In the genomic region with DNA sequence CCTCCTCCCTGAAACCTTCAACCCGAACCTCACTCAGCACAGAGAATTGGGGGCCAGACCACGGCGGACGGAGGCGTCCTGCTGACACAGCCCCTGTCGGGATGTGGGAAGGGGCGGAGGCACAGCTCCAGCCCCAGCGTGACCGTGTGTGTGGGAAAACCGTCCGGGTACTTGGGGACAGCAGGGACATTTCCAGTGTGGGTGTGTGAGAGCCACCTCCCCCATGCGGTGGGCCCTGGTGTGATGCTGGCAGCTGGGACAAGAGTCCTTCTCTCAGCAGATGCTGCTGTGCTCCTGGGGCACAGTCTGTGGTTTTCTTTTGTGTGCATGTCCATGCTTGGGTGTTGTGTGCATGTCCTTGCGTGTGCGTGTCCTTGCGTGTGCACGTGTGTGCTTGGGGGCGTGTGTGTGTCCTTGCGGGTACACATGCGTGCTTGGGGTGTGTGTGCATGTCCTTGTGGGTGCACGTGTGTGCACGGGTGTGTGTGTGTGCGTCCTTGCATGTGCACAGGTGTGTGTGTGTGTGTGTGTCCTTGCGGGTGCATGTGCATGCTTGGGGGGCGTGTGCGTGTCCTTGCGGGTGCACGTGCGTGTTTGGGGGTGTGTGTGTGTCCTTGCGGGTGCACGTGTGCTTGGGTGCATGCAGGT, we compare ENCODE assay signal across 1 cellular context.
TF ChIP-seq lines count a peak whose summit lies in the region.

No MANE protein-coding gene starts in this region.

TF ChIP-seq in HepG2, 621 proteins besides CTCF, POLR2A, EP300 and RAD21 (continued from another document and continues in another):
- TF ChIP-seq, protein P1, sequence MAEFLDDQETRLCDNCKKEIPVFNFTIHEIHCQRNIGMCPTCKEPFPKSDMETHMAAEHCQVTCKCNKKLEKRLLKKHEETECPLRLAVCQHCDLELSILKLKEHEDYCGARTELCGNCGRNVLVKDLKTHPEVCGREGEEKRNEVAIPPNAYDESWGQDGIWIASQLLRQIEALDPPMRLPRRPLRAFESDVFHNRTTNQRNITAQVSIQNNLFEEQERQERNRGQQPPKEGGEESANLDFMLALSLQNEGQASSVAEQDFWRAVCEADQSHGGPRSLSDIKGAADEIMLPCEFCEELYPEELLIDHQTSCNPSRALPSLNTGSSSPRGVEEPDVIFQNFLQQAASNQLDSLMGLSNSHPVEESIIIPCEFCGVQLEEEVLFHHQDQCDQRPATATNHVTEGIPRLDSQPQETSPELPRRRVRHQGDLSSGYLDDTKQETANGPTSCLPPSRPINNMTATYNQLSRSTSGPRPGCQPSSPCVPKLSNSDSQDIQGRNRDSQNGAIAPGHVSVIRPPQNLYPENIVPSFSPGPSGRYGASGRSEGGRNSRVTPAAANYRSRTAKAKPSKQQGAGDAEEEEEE (CRISPR knock-in tag; IDR thresholded peaks at IDR 0.05; ENCODE audit: borderline replicate concordance), result no peak
- TF ChIP-seq CENPX (CRISPR knock-in tag; IDR thresholded peaks at IDR 0.05), result no peak
- no peak for TF ChIP-seq ZNF839 (CRISPR knock-in tag; IDR thresholded peaks at IDR 0.05; ENCODE audit: borderline replicate concordance)
- TF ChIP-seq AHR (CRISPR knock-in tag; IDR thresholded peaks at IDR 0.05), result no peak
- TF ChIP-seq SIX1 (CRISPR knock-in tag; IDR thresholded peaks at IDR 0.05; ENCODE audit: borderline replicate concordance), result no peak
- TF ChIP-seq SALL1 (CRISPR knock-in tag; IDR thresholded peaks at IDR 0.05), result no peak
- TF ChIP-seq ZNF768 (CRISPR knock-in tag; IDR thresholded peaks at IDR 0.05), result 0 out of 2 replicates have a peak, but pooled peaks have one; percentile 7
- TF ChIP-seq, protein P2, sequence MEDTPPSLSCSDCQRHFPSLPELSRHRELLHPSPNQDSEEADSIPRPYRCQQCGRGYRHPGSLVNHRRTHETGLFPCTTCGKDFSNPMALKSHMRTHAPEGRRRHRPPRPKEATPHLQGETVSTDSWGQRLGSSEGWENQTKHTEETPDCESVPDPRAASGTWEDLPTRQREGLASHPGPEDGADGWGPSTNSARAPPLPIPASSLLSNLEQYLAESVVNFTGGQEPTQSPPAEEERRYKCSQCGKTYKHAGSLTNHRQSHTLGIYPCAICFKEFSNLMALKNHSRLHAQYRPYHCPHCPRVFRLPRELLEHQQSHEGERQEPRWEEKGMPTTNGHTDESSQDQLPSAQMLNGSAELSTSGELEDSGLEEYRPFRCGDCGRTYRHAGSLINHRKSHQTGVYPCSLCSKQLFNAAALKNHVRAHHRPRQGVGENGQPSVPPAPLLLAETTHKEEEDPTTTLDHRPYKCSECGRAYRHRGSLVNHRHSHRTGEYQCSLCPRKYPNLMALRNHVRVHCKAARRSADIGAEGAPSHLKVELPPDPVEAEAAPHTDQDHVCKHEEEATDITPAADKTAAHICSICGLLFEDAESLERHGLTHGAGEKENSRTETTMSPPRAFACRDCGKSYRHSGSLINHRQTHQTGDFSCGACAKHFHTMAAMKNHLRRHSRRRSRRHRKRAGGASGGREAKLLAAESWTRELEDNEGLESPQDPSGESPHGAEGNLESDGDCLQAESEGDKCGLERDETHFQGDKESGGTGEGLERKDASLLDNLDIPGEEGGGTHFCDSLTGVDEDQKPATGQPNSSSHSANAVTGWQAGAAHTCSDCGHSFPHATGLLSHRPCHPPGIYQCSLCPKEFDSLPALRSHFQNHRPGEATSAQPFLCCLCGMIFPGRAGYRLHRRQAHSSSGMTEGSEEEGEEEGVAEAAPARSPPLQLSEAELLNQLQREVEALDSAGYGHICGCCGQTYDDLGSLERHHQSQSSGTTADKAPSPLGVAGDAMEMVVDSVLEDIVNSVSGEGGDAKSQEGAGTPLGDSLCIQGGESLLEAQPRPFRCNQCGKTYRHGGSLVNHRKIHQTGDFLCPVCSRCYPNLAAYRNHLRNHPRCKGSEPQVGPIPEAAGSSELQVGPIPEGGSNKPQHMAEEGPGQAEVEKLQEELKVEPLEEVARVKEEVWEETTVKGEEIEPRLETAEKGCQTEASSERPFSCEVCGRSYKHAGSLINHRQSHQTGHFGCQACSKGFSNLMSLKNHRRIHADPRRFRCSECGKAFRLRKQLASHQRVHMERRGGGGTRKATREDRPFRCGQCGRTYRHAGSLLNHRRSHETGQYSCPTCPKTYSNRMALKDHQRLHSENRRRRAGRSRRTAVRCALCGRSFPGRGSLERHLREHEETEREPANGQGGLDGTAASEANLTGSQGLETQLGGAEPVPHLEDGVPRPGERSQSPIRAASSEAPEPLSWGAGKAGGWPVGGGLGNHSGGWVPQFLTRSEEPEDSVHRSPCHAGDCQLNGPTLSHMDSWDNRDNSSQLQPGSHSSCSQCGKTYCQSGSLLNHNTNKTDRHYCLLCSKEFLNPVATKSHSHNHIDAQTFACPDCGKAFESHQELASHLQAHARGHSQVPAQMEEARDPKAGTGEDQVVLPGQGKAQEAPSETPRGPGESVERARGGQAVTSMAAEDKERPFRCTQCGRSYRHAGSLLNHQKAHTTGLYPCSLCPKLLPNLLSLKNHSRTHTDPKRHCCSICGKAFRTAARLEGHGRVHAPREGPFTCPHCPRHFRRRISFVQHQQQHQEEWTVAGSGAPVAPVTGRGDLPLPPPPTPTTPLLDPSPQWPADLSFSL (CRISPR knock-in tag; IDR thresholded peaks at IDR 0.05), result peak; percentile 55; the same call in 1 of the 2 replicates
- TF ChIP-seq NONO (IDR thresholded peaks at IDR 0.05), result no peak
- peak; percentile 79 for TF ChIP-seq NONO (CRISPR knock-in tag; conservative IDR thresholded peaks at IDR 0.05)
- no peak for TF ChIP-seq PCBP1 (IDR thresholded peaks at IDR 0.05; ENCODE audit: borderline replicate concordance, low read depth, low read length)
- no peak for TF ChIP-seq CAMTA2 (CRISPR knock-in tag; IDR thresholded peaks at IDR 0.05; ENCODE audit: borderline replicate concordance)
- TF ChIP-seq SNAI1 (CRISPR knock-in tag; IDR thresholded peaks at IDR 0.05; ENCODE audit: borderline replicate concordance), result no peak
- TF ChIP-seq SCMH1 (CRISPR knock-in tag; IDR thresholded peaks at IDR 0.05; ENCODE audit: borderline replicate concordance), result no peak
- no peak for TF ChIP-seq ZKSCAN1 (IDR thresholded peaks at IDR 0.05; ENCODE audit: low read length)
- TF ChIP-seq ZNF431 (CRISPR knock-in tag; IDR thresholded peaks at IDR 0.05; ENCODE audit: borderline replicate concordance, low read depth), result no peak
- no peak for TF ChIP-seq JUND (CRISPR knock-in tag; IDR thresholded peaks at IDR 0.05)
- TF ChIP-seq RFX5 (IDR thresholded peaks at IDR 0.05; ENCODE audit: low read depth, low read length), result no peak
- TF ChIP-seq ZNF543 (CRISPR knock-in tag; IDR thresholded peaks at IDR 0.05), result no peak
- TF ChIP-seq ZZZ3 (CRISPR knock-in tag; IDR thresholded peaks at IDR 0.05; ENCODE audit: borderline replicate concordance), result no peak
- TF ChIP-seq PHF20 (CRISPR knock-in tag; IDR thresholded peaks at IDR 0.05), result no peak
- TF ChIP-seq, protein P3, sequence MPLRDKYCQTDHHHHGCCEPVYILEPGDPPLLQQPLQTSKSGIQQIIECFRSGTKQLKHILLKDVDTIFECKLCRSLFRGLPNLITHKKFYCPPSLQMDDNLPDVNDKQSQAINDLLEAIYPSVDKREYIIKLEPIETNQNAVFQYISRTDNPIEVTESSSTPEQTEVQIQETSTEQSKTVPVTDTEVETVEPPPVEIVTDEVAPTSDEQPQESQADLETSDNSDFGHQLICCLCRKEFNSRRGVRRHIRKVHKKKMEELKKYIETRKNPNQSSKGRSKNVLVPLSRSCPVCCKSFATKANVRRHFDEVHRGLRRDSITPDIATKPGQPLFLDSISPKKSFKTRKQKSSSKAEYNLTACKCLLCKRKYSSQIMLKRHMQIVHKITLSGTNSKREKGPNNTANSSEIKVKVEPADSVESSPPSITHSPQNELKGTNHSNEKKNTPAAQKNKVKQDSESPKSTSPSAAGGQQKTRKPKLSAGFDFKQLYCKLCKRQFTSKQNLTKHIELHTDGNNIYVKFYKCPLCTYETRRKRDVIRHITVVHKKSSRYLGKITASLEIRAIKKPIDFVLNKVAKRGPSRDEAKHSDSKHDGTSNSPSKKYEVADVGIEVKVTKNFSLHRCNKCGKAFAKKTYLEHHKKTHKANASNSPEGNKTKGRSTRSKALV (CRISPR knock-in tag; IDR thresholded peaks at IDR 0.05), result no peak
- TF ChIP-seq, protein P4, sequence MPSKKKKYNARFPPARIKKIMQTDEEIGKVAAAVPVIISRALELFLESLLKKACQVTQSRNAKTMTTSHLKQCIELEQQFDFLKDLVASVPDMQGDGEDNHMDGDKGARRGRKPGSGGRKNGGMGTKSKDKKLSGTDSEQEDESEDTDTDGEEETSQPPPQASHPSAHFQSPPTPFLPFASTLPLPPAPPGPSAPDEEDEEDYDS (CRISPR knock-in tag; IDR thresholded peaks at IDR 0.05), result no peak
- TF ChIP-seq, protein P5, sequence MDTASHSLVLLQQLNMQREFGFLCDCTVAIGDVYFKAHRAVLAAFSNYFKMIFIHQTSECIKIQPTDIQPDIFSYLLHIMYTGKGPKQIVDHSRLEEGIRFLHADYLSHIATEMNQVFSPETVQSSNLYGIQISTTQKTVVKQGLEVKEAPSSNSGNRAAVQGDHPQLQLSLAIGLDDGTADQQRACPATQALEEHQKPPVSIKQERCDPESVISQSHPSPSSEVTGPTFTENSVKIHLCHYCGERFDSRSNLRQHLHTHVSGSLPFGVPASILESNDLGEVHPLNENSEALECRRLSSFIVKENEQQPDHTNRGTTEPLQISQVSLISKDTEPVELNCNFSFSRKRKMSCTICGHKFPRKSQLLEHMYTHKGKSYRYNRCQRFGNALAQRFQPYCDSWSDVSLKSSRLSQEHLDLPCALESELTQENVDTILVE (CRISPR knock-in tag; IDR thresholded peaks at IDR 0.05), result no peak
- TF ChIP-seq HMG20B (CRISPR knock-in tag; conservative IDR thresholded peaks at IDR 0.05), result no peak
- TF ChIP-seq, protein P6, sequence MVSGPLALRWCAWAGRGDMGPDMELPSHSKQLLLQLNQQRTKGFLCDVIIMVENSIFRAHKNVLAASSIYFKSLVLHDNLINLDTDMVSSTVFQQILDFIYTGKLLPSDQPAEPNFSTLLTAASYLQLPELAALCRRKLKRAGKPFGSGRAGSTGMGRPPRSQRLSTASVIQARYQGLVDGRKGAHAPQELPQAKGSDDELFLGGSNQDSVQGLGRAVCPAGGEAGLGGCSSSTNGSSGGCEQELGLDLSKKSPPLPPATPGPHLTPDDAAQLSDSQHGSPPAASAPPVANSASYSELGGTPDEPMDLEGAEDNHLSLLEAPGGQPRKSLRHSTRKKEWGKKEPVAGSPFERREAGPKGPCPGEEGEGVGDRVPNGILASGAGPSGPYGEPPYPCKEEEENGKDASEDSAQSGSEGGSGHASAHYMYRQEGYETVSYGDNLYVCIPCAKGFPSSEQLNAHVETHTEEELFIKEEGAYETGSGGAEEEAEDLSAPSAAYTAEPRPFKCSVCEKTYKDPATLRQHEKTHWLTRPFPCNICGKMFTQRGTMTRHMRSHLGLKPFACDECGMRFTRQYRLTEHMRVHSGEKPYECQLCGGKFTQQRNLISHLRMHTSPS (CRISPR knock-in tag; IDR thresholded peaks at IDR 0.05; ENCODE audit: low read depth), result no peak
- TF ChIP-seq ZNF777 (CRISPR knock-in tag; IDR thresholded peaks at IDR 0.05), result no peak
- TF ChIP-seq GTF2F1 (IDR thresholded peaks at IDR 0.05; ENCODE audit: low read length), result no peak
- TF ChIP-seq NFIB (CRISPR knock-in tag; IDR thresholded peaks at IDR 0.05; ENCODE audit: borderline replicate concordance), result no peak
- no peak for TF ChIP-seq ZSCAN22 (CRISPR knock-in tag; IDR thresholded peaks at IDR 0.05)
- no peak for TF ChIP-seq KDM6A (CRISPR knock-in tag; IDR thresholded peaks at IDR 0.05; ENCODE audit: low read depth)
- TF ChIP-seq ZNF569 (CRISPR knock-in tag; IDR thresholded peaks at IDR 0.05; ENCODE audit: borderline replicate concordance), result no peak
- TF ChIP-seq ZMYM2 (CRISPR knock-in tag; IDR thresholded peaks at IDR 0.05), result no peak
- TF ChIP-seq, protein P7, sequence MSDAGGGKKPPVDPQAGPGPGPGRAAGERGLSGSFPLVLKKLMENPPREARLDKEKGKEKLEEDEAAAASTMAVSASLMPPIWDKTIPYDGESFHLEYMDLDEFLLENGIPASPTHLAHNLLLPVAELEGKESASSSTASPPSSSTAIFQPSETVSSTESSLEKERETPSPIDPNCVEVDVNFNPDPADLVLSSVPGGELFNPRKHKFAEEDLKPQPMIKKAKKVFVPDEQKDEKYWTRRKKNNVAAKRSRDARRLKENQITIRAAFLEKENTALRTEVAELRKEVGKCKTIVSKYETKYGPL (CRISPR knock-in tag; IDR thresholded peaks at IDR 0.05), result no peak
- TF ChIP-seq ZEB1 (IDR thresholded peaks at IDR 0.05; ENCODE audit: insufficient replicate concordance, low read depth), result no peak
- TF ChIP-seq SRSF4 (IDR thresholded peaks at IDR 0.05; ENCODE audit: low read depth, low read length, poor library complexity, severe bottlenecking), result peak; percentile 39
- no peak for TF ChIP-seq ZNF432 (CRISPR knock-in tag; IDR thresholded peaks at IDR 0.05; ENCODE audit: borderline replicate concordance)
- TF ChIP-seq, protein P8, sequence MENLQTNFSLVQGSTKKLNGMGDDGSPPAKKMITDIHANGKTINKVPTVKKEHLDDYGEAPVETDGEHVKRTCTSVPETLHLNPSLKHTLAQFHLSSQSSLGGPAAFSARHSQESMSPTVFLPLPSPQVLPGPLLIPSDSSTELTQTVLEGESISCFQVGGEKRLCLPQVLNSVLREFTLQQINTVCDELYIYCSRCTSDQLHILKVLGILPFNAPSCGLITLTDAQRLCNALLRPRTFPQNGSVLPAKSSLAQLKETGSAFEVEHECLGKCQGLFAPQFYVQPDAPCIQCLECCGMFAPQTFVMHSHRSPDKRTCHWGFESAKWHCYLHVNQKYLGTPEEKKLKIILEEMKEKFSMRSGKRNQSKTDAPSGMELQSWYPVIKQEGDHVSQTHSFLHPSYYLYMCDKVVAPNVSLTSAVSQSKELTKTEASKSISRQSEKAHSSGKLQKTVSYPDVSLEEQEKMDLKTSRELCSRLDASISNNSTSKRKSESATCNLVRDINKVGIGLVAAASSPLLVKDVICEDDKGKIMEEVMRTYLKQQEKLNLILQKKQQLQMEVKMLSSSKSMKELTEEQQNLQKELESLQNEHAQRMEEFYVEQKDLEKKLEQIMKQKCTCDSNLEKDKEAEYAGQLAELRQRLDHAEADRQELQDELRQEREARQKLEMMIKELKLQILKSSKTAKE (CRISPR knock-in tag; IDR thresholded peaks at IDR 0.05; ENCODE audit: borderline replicate concordance), result 0 out of 2 replicates have a peak, but pooled peaks have one; percentile 28
- TF ChIP-seq, protein P9, sequence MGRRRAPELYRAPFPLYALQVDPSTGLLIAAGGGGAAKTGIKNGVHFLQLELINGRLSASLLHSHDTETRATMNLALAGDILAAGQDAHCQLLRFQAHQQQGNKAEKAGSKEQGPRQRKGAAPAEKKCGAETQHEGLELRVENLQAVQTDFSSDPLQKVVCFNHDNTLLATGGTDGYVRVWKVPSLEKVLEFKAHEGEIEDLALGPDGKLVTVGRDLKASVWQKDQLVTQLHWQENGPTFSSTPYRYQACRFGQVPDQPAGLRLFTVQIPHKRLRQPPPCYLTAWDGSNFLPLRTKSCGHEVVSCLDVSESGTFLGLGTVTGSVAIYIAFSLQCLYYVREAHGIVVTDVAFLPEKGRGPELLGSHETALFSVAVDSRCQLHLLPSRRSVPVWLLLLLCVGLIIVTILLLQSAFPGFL (CRISPR knock-in tag; IDR thresholded peaks at IDR 0.05), result no peak
- no peak for TF ChIP-seq ZFAT (CRISPR knock-in tag; conservative IDR thresholded peaks at IDR 0.05)
- TF ChIP-seq ZFP41 (CRISPR knock-in tag; IDR thresholded peaks at IDR 0.05; ENCODE audit: borderline replicate concordance), result no peak
- TF ChIP-seq ZNF263 (CRISPR knock-in tag; IDR thresholded peaks at IDR 0.05), result no peak
- no peak for TF ChIP-seq SP1 (IDR thresholded peaks at IDR 0.05)
- TF ChIP-seq SP1 (CRISPR knock-in tag; IDR thresholded peaks at IDR 0.05), result no peak
- TF ChIP-seq MED8 (CRISPR knock-in tag; IDR thresholded peaks at IDR 0.05; ENCODE audit: insufficient replicate concordance), result no peak
- no peak for TF ChIP-seq JUN (CRISPR knock-in tag; IDR thresholded peaks at IDR 0.05)
- TF ChIP-seq ZNF891 (CRISPR knock-in tag; IDR thresholded peaks at IDR 0.05), result no peak
- TF ChIP-seq FOXA3 (CRISPR knock-in tag; IDR thresholded peaks at IDR 0.05), result no peak
